In genomic region chr18:7600036-7600435, GRCh38 we compare ENCODE assay signal across 17 cellular contexts.
"Had no signal": no experiment of that assay in that cellular context is flagged by ENCODE, and none has a peak within 500 bp of the region (broad histone marks: within the 10 kb centered on the region; RNA-seq: fewer than 3 reads in every experiment).

No MANE protein-coding gene starts in this region.

- H3K27ac ChIP-seq: lower lobe of right lung, parathyroid adenoma, prostate gland had no signal

- H3K36me3 Mint-ChIP-seq: memory B cell, naive B cell had no signal

- ATAC-seq: left lobe of liver, sciatic nerve had no signal

- H3K4me3 ChIP-seq: lower lobe of right lung, prostate gland had no signal

- H3K4me3 Mint-ChIP-seq: dendritic cell treated with granulocyte-macrophage colony-stimulating factor and Interleukin-4, amounts not matched to agents 40 ng/mL and 50 ng/mL, for 4 days; memory B cell; naive B cell; nephron had no signal

- H3K36me3 ChIP-seq: lower lobe of right lung, prostate gland had no signal

- H3K9me3 ChIP-seq: lower lobe of right lung, prostate gland had no signal

- H3K9me3 Mint-ChIP-seq: dendritic cell treated with granulocyte-macrophage colony-stimulating factor and Interleukin-4, amounts not matched to agents 40 ng/mL and 50 ng/mL, for 4 days; memory B cell had no signal

- H3K4me1 Mint-ChIP-seq: memory B cell, naive B cell had no signal

- DNase-seq: erythroblast; foreskin melanocyte; hippocampal formation; lower lobe of right lung; naive B cell; retina; stimulated activated CD4-positive, alpha-beta T cell treated with anti-CD3 and anti-CD28 coated beads, Interleukin-2, amount 100 ng/mL, for 24 hours; stimulated activated CD4-positive, alpha-beta T cell treated with anti-CD3 and anti-CD28 coated beads, Interleukin-4, amount 100 ng/mL, for 4 hours; stimulated activated naive CD4-positive, alpha-beta T cell treated with Interleukin-2 at 50 U/mL for 16 hours; trophoblast cell had no signal

- H3K27ac Mint-ChIP-seq: dendritic cell treated with granulocyte-macrophage colony-stimulating factor and Interleukin-4, amounts not matched to agents 40 ng/mL and 50 ng/mL, for 4 days; memory B cell; nephron had no signal

- H3K4me1 ChIP-seq: parathyroid adenoma, prostate gland had no signal

- H3K9ac ChIP-seq: parathyroid adenoma had no signal

- H3K27me3 Mint-ChIP-seq: memory B cell had no signal

- H2AFZ ChIP-seq: parathyroid adenoma had no signal
